ENCODE assay signal across 17 cellular contexts in genomic region chr7:47884675-47885074, GRCh38.
"Had no signal": no experiment of that assay in that cellular context is flagged by ENCODE, and none has a peak within 500 bp of the region (broad histone marks: within the 10 kb centered on the region; RNA-seq: fewer than 3 reads in every experiment).

No MANE protein-coding gene starts in this region.

- H3K36me3 ChIP-seq: colonic mucosa, prostate gland, right lobe of liver, spleen, thoracic aorta, transverse colon had no signal

- H3K4me1 ChIP-seq: colonic mucosa, parathyroid adenoma, prostate gland, right lobe of liver, transverse colon had no signal

- H3K9ac ChIP-seq: parathyroid adenoma had no signal

- H2AFZ ChIP-seq: parathyroid adenoma had no signal

- ATAC-seq: heart right ventricle; right lobe of liver; stimulated activated naive B cell treated with anti-CD40 and anti-IgM and Interleukin-4, amounts not matched to agents 10 μg/mL and 1 μg/mL and 100 μg/mL, for 72 hours had no signal

- H3K4me3 ChIP-seq: colonic mucosa, heart right ventricle, prostate gland, right lobe of liver, spleen, thoracic aorta, transverse colon had no signal

- H3K79me2 ChIP-seq: parathyroid adenoma had no signal

- H3K27ac ChIP-seq: colonic mucosa, heart right ventricle, parathyroid adenoma, prostate gland, right lobe of liver, spleen, thoracic aorta, transverse colon had no signal

- H3K27me3 ChIP-seq: colonic mucosa, heart right ventricle, right lobe of liver, spleen, transverse colon had no signal

- DNase-seq: colonic mucosa; dermis blood vessel endothelial cell; endodermal cell; heart right ventricle; hypothalamus; kidney glomerular epithelial cell; occipital lobe; retina; right lobe of liver; spleen; stimulated activated CD4-positive, alpha-beta T cell treated with anti-CD3 and anti-CD28 coated beads, Interleukin-4, amount 100 ng/mL, for 4 hours; stimulated activated naive B cell treated with anti-CD40 and anti-IgM and Interleukin-4, amounts not matched to agents 10 μg/mL and 1 μg/mL and 100 μg/mL, for 72 hours; stimulated activated naive CD8-positive, alpha-beta T cell treated with anti-CD3 and anti-CD28 coated beads, Interleukin-15, amount 100 ng/mL, for 72 hours; transverse colon had no signal

- H3K9me3 ChIP-seq: colonic mucosa, heart right ventricle, prostate gland, right lobe of liver, spleen, thoracic aorta, transverse colon had no signal
